18 cellular contexts compared by ENCODE assay signal in genomic region chr3:90052425-90052950, GRCh38.
DNase-seq lines count a peak whose midpoint lies in the region; ATAC-seq and TF ChIP-seq lines count a peak whose summit lies in the region.
"Had no signal": no experiment of that assay in that cellular context is flagged by ENCODE, and none has a peak within 500 bp of the region (broad histone marks: within the 10 kb centered on the region; RNA-seq: fewer than 3 reads in every experiment).

No MANE protein-coding gene starts in this region.

- H3K27me3 ChIP-seq in SJCRH30 (no peaks in the 10 kb centered on the region), HAP-1 (ENCODE audit: low read depth) (no peaks in the 10 kb centered on the region)

- peaks cover 49% of the 10 kb centered on the region for H3K4me1 Mint-ChIP-seq in nephron
- H3K4me1 Mint-ChIP-seq: CD8-positive, alpha-beta memory T cell had no signal

- peak overlapping the region; percentile 2; the same call in 1 of the 2 replicates for H3K27ac ChIP-seq in SJCRH30

- H3K4me3 ChIP-seq in SJCRH30 (no peak overlapping the region), foreskin fibroblast (ENCODE audit: low read depth in 1 of 2, low read length in 2 of 2) (no peak overlapping the region), HAP-1 (no peak overlapping the region)

- ATAC-seq in HG02763 (IDR thresholded peaks at IDR 0.05; ENCODE audit: unreplicated experiment): no peak

- H3K36me3 Mint-ChIP-seq in nephron (ENCODE audit: low read depth): no peaks in the 10 kb centered on the region
- H3K36me3 Mint-ChIP-seq: CD8-positive, alpha-beta memory T cell had no signal

- in situ Hi-C loops in HAP-1 (cut with MboI; ENCODE audit: low sequenced_read_pairs): no loop called here

- H3K27me3 Mint-ChIP-seq in nephron (ENCODE audit: low read depth): no peaks in the 10 kb centered on the region
- H3K27me3 Mint-ChIP-seq: CD8-positive, alpha-beta memory T cell had no signal

- H3K4me1 ChIP-seq in SJCRH30: peaks cover 9% of the 10 kb centered on the region; the same call in 1 of the 2 replicates
- peaks cover 4% of the 10 kb centered on the region; the same call in 1 of the 2 replicates for H3K4me1 ChIP-seq in HAP-1

- H3K9me3 ChIP-seq in SJCRH30 (replicated peaks) (no peaks in the 10 kb centered on the region), HAP-1 (no peaks in the 10 kb centered on the region)

- TF ChIP-seq CTCF in foreskin fibroblast (IDR thresholded peaks at IDR 0.05; ENCODE audit: low read depth, low read length) (no peak), nephron (IDR thresholded peaks at IDR 0.05; ENCODE audit: unreplicated experiment in 3 of 3) (no peak)

- peaks cover 3% of the 10 kb centered on the region for H3K9me3 Mint-ChIP-seq in nephron

- peak; percentile 52 for DNase-seq in HCEC 1CT
- peak; percentile 19 to 44 for DNase-seq in SJCRH30
- DNase-seq in foreskin fibroblast: peak; percentile 6 to 28
- no peak for DNase-seq in NCI-H2029 (lab: John Stamatoyannopoulos, UW)
- no peak for DNase-seq in HAP-1 (ENCODE audit: low spot score in 2 of 2)
- DNase-seq in putamen (ENCODE audit: low spot score): no peak
- DNase-seq: ACHN; C1 segment of cervical spinal cord; CD8-positive, alpha-beta memory T cell; GOT3; HFFc6; KBM-7; NCI-H1694 treated with DMSO at 0.1 percent for 48 hours; NCI-H2107; NCI-H510A; NCI-H774 had no signal

- H3K27ac Mint-ChIP-seq in nephron: peak overlapping the region; percentile 53 to 88 (median 77)
- H3K27ac Mint-ChIP-seq: CD8-positive, alpha-beta memory T cell; HFFc6 had no signal

- no peaks in the 10 kb centered on the region for H3K36me3 ChIP-seq in SJCRH30
- no peaks in the 10 kb centered on the region for H3K36me3 ChIP-seq in HAP-1 (replicated peaks)

- H3K4me3 Mint-ChIP-seq in nephron: peak overlapping the region in 1 of 3 experiments; percentile 59
- H3K4me3 Mint-ChIP-seq: CD8-positive, alpha-beta memory T cell; HFFc6 had no signal

Comparison
In these comparisons a context has a peak if more than half of its experiments do, and no peak if none do; other contexts are left out.
1. DNase-seq: peak in HCEC 1CT (single experiment), SJCRH30 (2 of 2) and foreskin fibroblast (2 of 2); none in NCI-H2029 (single experiment), HAP-1 (0 of 2) and putamen (single experiment).